In the genomic region with DNA sequence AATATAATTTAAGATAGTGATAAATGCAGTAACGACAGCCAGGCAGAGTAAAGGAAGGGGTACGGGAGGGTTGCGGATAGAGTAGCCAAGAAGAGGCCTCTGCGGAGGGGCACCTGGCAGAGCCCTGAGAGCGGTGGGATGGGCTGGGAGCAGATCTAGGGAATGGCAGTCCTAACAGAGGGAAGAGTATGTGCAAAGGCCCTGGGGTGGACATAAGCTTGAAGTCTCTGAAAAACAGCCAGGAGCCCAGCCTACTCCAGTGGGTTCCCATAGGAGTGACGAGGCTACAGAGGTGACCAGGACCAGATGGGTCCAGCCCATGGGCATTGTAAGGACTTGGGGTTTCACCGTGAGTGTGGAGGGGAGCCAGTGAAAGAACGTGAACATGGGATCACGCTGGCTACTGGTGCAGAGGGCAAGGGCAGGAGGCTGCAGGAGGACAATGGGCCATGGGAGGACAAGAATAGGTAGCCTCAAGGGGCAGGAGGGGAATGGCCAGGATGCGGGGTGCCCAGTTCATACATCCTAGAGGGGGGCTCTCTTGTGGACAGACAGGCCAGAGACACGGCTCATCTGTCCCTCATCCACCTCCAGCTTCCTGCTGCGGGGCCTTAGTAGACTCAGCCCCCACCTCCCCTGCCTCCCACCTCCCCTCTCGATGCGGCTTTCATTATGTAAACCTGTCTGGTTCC, we compare ENCODE assay signal across 1 cellular context.
TF ChIP-seq lines count a peak whose summit lies in the region.

No MANE protein-coding gene starts in this region.

TF ChIP-seq in HepG2, 621 proteins besides CTCF, POLR2A, EP300 and RAD21 (continued from another document):
- TF ChIP-seq ZNF44 (CRISPR knock-in tag; IDR thresholded peaks at IDR 0.05): no peak
- TF ChIP-seq, protein P1, sequence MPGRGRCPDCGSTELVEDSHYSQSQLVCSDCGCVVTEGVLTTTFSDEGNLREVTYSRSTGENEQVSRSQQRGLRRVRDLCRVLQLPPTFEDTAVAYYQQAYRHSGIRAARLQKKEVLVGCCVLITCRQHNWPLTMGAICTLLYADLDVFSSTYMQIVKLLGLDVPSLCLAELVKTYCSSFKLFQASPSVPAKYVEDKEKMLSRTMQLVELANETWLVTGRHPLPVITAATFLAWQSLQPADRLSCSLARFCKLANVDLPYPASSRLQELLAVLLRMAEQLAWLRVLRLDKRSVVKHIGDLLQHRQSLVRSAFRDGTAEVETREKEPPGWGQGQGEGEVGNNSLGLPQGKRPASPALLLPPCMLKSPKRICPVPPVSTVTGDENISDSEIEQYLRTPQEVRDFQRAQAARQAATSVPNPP (CRISPR knock-in tag; IDR thresholded peaks at IDR 0.05): no peak
